8 cellular contexts compared by ENCODE assay signal in genomic region chr10:16436367-16436757, GRCh38. TPM values are rescaled to one million over a fixed set of nuclear protein-coding genes. Genes with fewer than 3 reads are reported as not detected.
DNase-seq lines count a peak whose midpoint lies in the region; ATAC-seq, FAIRE-seq and TF ChIP-seq lines count a peak whose summit lies in the region.

No MANE protein-coding gene starts in this region.

- peak overlapping the region; percentile 82 for H3K4me2 ChIP-seq in astrocyte (ENCODE audit: low read length)

- H3K9me3 Mint-ChIP-seq in astrocyte (ENCODE audit: unreplicated experiment): peaks cover 2% of the 10 kb centered on the region

- TF ChIP-seq CTCF in GM12864 (IDR thresholded peaks at IDR 0.05; ENCODE audit: low read depth, low read length, missing control alignments) (no peak), astrocyte (IDR thresholded peaks at IDR 0.05; ENCODE audit: insufficient read depth, low read depth, low read length) (no peak), kidney epithelial cell (IDR thresholded peaks at IDR 0.05; ENCODE audit: insufficient read depth, low read length, poor library complexity, severe bottlenecking) (no peak), suprapubic skin (IDR thresholded peaks at IDR 0.05) (no peak)

- H3K27ac ChIP-seq in KOPT-K1 (ENCODE audit: low read depth, low read length, poor library complexity, severe bottlenecking) (peak overlapping the region; percentile 82), astrocyte (ENCODE audit: low read depth, low read length) (no peak overlapping the region), suprapubic skin (no peak overlapping the region)

- no peak for TF ChIP-seq POLR2A in suprapubic skin (IDR thresholded peaks at IDR 0.05)

- H2AFZ ChIP-seq in astrocyte (ENCODE audit: low read depth, low read length): peak overlapping the region; percentile 92

- H3K9ac ChIP-seq in astrocyte (ENCODE audit: low read length): no peak overlapping the region

- no peak for DNase-seq in GM12864 (ENCODE audit: low read depth)
- DNase-seq in astrocyte (ENCODE audit: low read depth): no peak
- DNase-seq in kidney epithelial cell (ENCODE audit: low read depth): no peak
- no peak for DNase-seq in suprapubic skin (ENCODE audit: low spot score in 2 of 2)
- no peak for DNase-seq in AG08396 (ENCODE audit: low spot score)
- DNase-seq in activated CD4-positive, CD25-positive, alpha-beta regulatory T cell treated with anti-CD3 and anti-CD28 coated beads, Interleukin-2, amount 50 U/mL, for 72 hours: no peak

- H3K9me3 ChIP-seq in KOPT-K1 (ENCODE audit: insufficient read depth, low read length, poor library complexity, severe bottlenecking) (no peaks in the 10 kb centered on the region), astrocyte (ENCODE audit: insufficient read depth, low read depth, low read length) (no peaks in the 10 kb centered on the region), suprapubic skin (no peaks in the 10 kb centered on the region)

- WGBS in suprapubic skin: under 1% methylated on average over 9 of the region's 9 CpGs

- H3K36me3 Mint-ChIP-seq in astrocyte (ENCODE audit: low read depth, unreplicated experiment): no peaks in the 10 kb centered on the region

- H3K27ac Mint-ChIP-seq in astrocyte (ENCODE audit: unreplicated experiment): no peak overlapping the region

- no peaks in the 10 kb centered on the region for H4K20me1 ChIP-seq in astrocyte (ENCODE audit: insufficient read depth, low read length)

- peak; percentile 8 for ATAC-seq in GM21717 (IDR thresholded peaks at IDR 0.05; ENCODE audit: unreplicated experiment)

- peaks cover 4% of the 10 kb centered on the region for H3K27me3 Mint-ChIP-seq in astrocyte (ENCODE audit: low read depth, unreplicated experiment)

- H3K4me1 Mint-ChIP-seq in astrocyte (ENCODE audit: low read depth, unreplicated experiment): peaks cover 15% of the 10 kb centered on the region

- no peaks in the 10 kb centered on the region for H3K4me1 ChIP-seq in astrocyte (ENCODE audit: insufficient read depth, low read length)
- peaks cover 41% of the 10 kb centered on the region for H3K4me1 ChIP-seq in suprapubic skin

- H3K36me3 ChIP-seq in KOPT-K1 (ENCODE audit: insufficient read depth, low read length): peaks cover 33% of the 10 kb centered on the region
- H3K36me3 ChIP-seq in astrocyte (ENCODE audit: insufficient read depth, low read length): no peaks in the 10 kb centered on the region
- no peaks in the 10 kb centered on the region for H3K36me3 ChIP-seq in kidney epithelial cell (ENCODE audit: control insufficient read depth, insufficient read depth, low read length)
- no peaks in the 10 kb centered on the region for H3K36me3 ChIP-seq in suprapubic skin

- FAIRE-seq in astrocyte (lab: Jason Lieb, UNC): no peak

- H3K27me3 ChIP-seq in astrocyte (ENCODE audit: insufficient read depth, low read length) (no peaks in the 10 kb centered on the region), kidney epithelial cell (ENCODE audit: control insufficient read depth, insufficient read depth, low read length) (no peaks in the 10 kb centered on the region), suprapubic skin (no peaks in the 10 kb centered on the region)

- no peak for TF ChIP-seq EP300 in suprapubic skin (IDR thresholded peaks at IDR 0.05)

- peak overlapping the region; percentile 85 for H3K4me3 Mint-ChIP-seq in astrocyte (ENCODE audit: unreplicated experiment)

- H3K79me2 ChIP-seq in astrocyte (ENCODE audit: insufficient read depth, low read length): no peaks in the 10 kb centered on the region

- H3K4me3 ChIP-seq in GM12864 (ENCODE audit: low read depth, low read length): peak overlapping the region; percentile 77
- peak overlapping the region; percentile 62 for H3K4me3 ChIP-seq in astrocyte (ENCODE audit: insufficient read depth, low read depth, low read length)
- H3K4me3 ChIP-seq in kidney epithelial cell (ENCODE audit: low read depth, low read length): peak overlapping the region; percentile 61
- peak overlapping the region; percentile 72 for H3K4me3 ChIP-seq in suprapubic skin

RNA-seq across cellular contexts. Expression of gene PTER, which starts 0.4 kb away (rescaled TPM):
- total RNA-seq in astrocyte: 2.5 and 2.6 TPM in 2 replicates
- 12.9 and 15.1 TPM in 2 replicates for total RNA-seq in kidney epithelial cell
- total RNA-seq in suprapubic skin: 10 to 100 TPM in 3 of 4 donors, 1 to 10 TPM in 1; 8.9 to 17.1 (median 14.5) TPM
